ENCODE assay signal across 9 cellular contexts in genomic region chrX:131704136-131704695, GRCh38.
DNase-seq lines count a peak whose midpoint lies in the region; ATAC-seq, FAIRE-seq and TF ChIP-seq lines count a peak whose summit lies in the region.
"Had no signal": no experiment of that assay in that cellular context is flagged by ENCODE, and none has a peak within 500 bp of the region (broad histone marks: within the 10 kb centered on the region; RNA-seq: fewer than 3 reads in every experiment).

No MANE protein-coding gene starts in this region.

- TF ChIP-seq CTCF in liver (IDR thresholded peaks at IDR 0.05; ENCODE audit: low read depth, low read length, missing input control) (peak; percentile 45), HepG2 (CRISPR knock-in tag; IDR thresholded peaks at IDR 0.05) (no peak)

- TF ChIP-seq EP300 in HepG2 (IDR thresholded peaks at IDR 0.05; ENCODE audit: low read depth in 2 of 2, low read length in 2 of 2) (no peak), HepG2 (CRISPR knock-in tag; IDR thresholded peaks at IDR 0.05; ENCODE audit: borderline replicate concordance) (no peak)

- H3K9ac ChIP-seq in liver (ENCODE audit: low read depth in 1 of 2, low read length in 2 of 2) (no peak overlapping the region), HepG2 (ENCODE audit: insufficient read depth, low read depth, low read length) (no peak overlapping the region)

- no peak overlapping the region for H3K4me3 Mint-ChIP-seq in activated T-cell treated with anti-CD3 and anti-CD28 coated beads, Interleukin-2, amount 50 U/mL, for 4 hours
- H3K4me3 Mint-ChIP-seq: activated naive CD8-positive, alpha-beta T cell had no signal

- H3K27me3 ChIP-seq in liver (ENCODE audit: control insufficient read depth in 4 of 4, insufficient read depth in 4 of 4, low read length in 3 of 4): no peaks in the 10 kb centered on the region
- H3K27me3 ChIP-seq in HepG2 (ENCODE audit: control insufficient read depth in 1 of 2, insufficient read depth in 2 of 2, low read length in 2 of 2): no peaks in the 10 kb centered on the region
- H3K27me3 ChIP-seq in SJCRH30: no peaks in the 10 kb centered on the region

- TF ChIP-seq RAD21 in liver (IDR thresholded peaks at IDR 0.05): peak in 1 of 2 donors; percentile 86
- TF ChIP-seq RAD21 in HepG2 (CRISPR knock-in tag; IDR thresholded peaks at IDR 0.05): no peak

- H2AFZ ChIP-seq in HepG2 (ENCODE audit: low read length): no peak overlapping the region

- no peaks in the 10 kb centered on the region for H3K79me2 ChIP-seq in HepG2 (ENCODE audit: insufficient read depth, low read length)

- no peak overlapping the region for H3K4me2 ChIP-seq in HepG2 (ENCODE audit: low read depth, low read length)

- H3K27ac ChIP-seq in liver (ENCODE audit: low read depth in 1 of 2, low read length in 2 of 2) (peak overlapping the region in 1 of 2 donors; percentile 69), HepG2 (ENCODE audit: extremely low read length, insufficient read depth, low read length) (no peak overlapping the region), SJCRH30 (no peak overlapping the region)

- H3K27me3 Mint-ChIP-seq in activated T-cell treated with anti-CD3 and anti-CD28 coated beads, Interleukin-2, amount 50 U/mL, for 4 hours (ENCODE audit: low read depth): no peaks in the 10 kb centered on the region
- H3K27me3 Mint-ChIP-seq: activated naive CD8-positive, alpha-beta T cell had no signal

- ATAC-seq in HepG2 (no peak), GM19455 (IDR thresholded peaks at IDR 0.05; ENCODE audit: unreplicated experiment) (no peak)
- peak in 1 of 2 donors; percentile 75 for ATAC-seq in activated T-cell treated with anti-CD3 and anti-CD28 coated beads, Interleukin-2, amount 50 U/mL, for 4 hours

- H3K4me1 ChIP-seq in liver (ENCODE audit: control insufficient read depth in 4 of 4, insufficient read depth in 4 of 4, low read length in 3 of 4): peaks cover 0 to 14% (median 10%) of the 10 kb centered on the region in 4 donors
- H3K4me1 ChIP-seq in HepG2 (ENCODE audit: insufficient read depth, low read length): no peaks in the 10 kb centered on the region
- H3K4me1 ChIP-seq in SJCRH30: no peaks in the 10 kb centered on the region

- no TSS peak for BruUV-seq in HepG2 (replicated peaks; lab: Mats Ljungman, UMichigan)

- no peaks in the 10 kb centered on the region for H3K9me3 ChIP-seq in liver (ENCODE audit: control insufficient read depth in 4 of 4, low read length in 3 of 4)
- H3K9me3 ChIP-seq in HepG2 (ENCODE audit: low read length): no peaks in the 10 kb centered on the region
- H3K9me3 ChIP-seq in SJCRH30 (replicated peaks): no peaks in the 10 kb centered on the region

- intact Hi-C loops in HepG2 (cut with micrococcal nuclease; ENCODE audit: unreplicated experiment): no loop called here

- no peaks in the 10 kb centered on the region for H4K20me1 ChIP-seq in HepG2 (ENCODE audit: insufficient read depth, low read length)

- H3K36me3 Mint-ChIP-seq in activated T-cell treated with anti-CD3 and anti-CD28 coated beads, Interleukin-2, amount 50 U/mL, for 4 hours (ENCODE audit: insufficient read depth): peaks cover 1% of the 10 kb centered on the region
- H3K36me3 Mint-ChIP-seq: activated naive CD8-positive, alpha-beta T cell had no signal

- H3K36me3 ChIP-seq in liver (ENCODE audit: control insufficient read depth in 4 of 4, insufficient read depth in 3 of 4, low read depth in 1 of 4, low read length in 3 of 4) (no peaks in the 10 kb centered on the region), HepG2 (replicated peaks in 1 of 2; ENCODE audit: control insufficient read depth in 1 of 2, insufficient read depth in 2 of 2, low read length in 2 of 2) (no peaks in the 10 kb centered on the region), SJCRH30 (no peaks in the 10 kb centered on the region)

- peak overlapping the region in 2 of 3 donors; percentile 80 for H3K4me3 ChIP-seq in liver (ENCODE audit: low read depth in 1 of 3, low read length in 3 of 3)
- H3K4me3 ChIP-seq in HepG2 (replicated peaks in 1 of 3; ENCODE audit: insufficient read depth in 1 of 3, low read depth in 2 of 3, low read length in 3 of 3): no peak overlapping the region
- H3K4me3 ChIP-seq in SJCRH30: no peak overlapping the region

- POLR2A ChIA-PET in HepG2 (lab: Yijun Ruan, JAX): no interaction called here

- in situ Hi-C loops in HepG2 (cut with HindIII; ENCODE audit: extremely low pct_ligation_motif_present, low pct_unique_long_range_greater_than_20kb): no loop called here

- H3K4me1 Mint-ChIP-seq in activated T-cell treated with anti-CD3 and anti-CD28 coated beads, Interleukin-2, amount 50 U/mL, for 4 hours (ENCODE audit: low read depth): no peaks in the 10 kb centered on the region

- WGBS in liver: 94% methylated on average over 17 of the region's 17 CpGs
- 94% methylated on average over 10 of the region's 17 CpGs for WGBS in HepG2 (ENCODE audit: low lambda C conversion rate)

- H3K9me3 Mint-ChIP-seq in activated T-cell treated with anti-CD3 and anti-CD28 coated beads, Interleukin-2, amount 50 U/mL, for 4 hours: no peaks in the 10 kb centered on the region

- DNase-seq in HepG2 (ENCODE audit: low spot score): no peak
- DNase-seq in HT-29 (ENCODE audit: low spot score): peak; percentile 95
- DNase-seq in activated T-cell treated with anti-CD3 and anti-CD28 coated beads, Interleukin-2, amount 50 U/mL, for 4 hours: peak; percentile 90
- DNase-seq in midbrain (lab: John Stamatoyannopoulos, UW): peak; percentile 92
- no peak for DNase-seq in SJCRH30
- no peak for DNase-seq in Kasumi-1 (lab: John Stamatoyannopoulos, UW)

- CTCF ChIA-PET in HepG2 (lab: Yijun Ruan, JAX; ENCODE audit: low intra/inter-chr PET ratio, low total read pairs): no interaction called here

- FAIRE-seq in HepG2 (lab: Jason Lieb, UNC): no peak

- TF ChIP-seq POLR2A in HepG2 (IDR thresholded peaks at IDR 0.05; ENCODE audit: insufficient read depth in 1 of 2, low read depth in 2 of 2, low read length in 2 of 2): no peak

TF ChIP-seq in liver, 16 proteins besides CTCF, POLR2A, EP300 and RAD21:
- TF ChIP-seq HNF4A (conservative IDR thresholded peaks at IDR 0.05) (no peak), YY1 (IDR thresholded peaks at IDR 0.05) (no peak), SP1 (IDR thresholded peaks at IDR 0.05) (peak; percentile 60), HNF4G (IDR thresholded peaks at IDR 0.05) (no peak), ATF3 (IDR thresholded peaks at IDR 0.05) (peak; percentile 71), EGR1 (IDR thresholded peaks at IDR 0.05; ENCODE audit: low read depth in 2 of 2) (no peak)

TF ChIP-seq in HepG2, 621 proteins besides CTCF, POLR2A, EP300 and RAD21:
- TF ChIP-seq ZNF503 (CRISPR knock-in tag; IDR thresholded peaks at IDR 0.05): no peak
- TF ChIP-seq GATAD1 (CRISPR knock-in tag; IDR thresholded peaks at IDR 0.05): no peak
- TF ChIP-seq IRF2 (CRISPR knock-in tag; IDR thresholded peaks at IDR 0.05): no peak
- TF ChIP-seq ZNF589 (CRISPR knock-in tag; conservative IDR thresholded peaks at IDR 0.05): no peak
- no peak for TF ChIP-seq MEIS2 (CRISPR knock-in tag; IDR thresholded peaks at IDR 0.05)
- TF ChIP-seq ZNF296 (CRISPR knock-in tag; conservative IDR thresholded peaks at IDR 0.05): no peak
- TF ChIP-seq HDAC2 (CRISPR knock-in tag; IDR thresholded peaks at IDR 0.05): no peak
- TF ChIP-seq CBX2 (IDR thresholded peaks at IDR 0.05; ENCODE audit: low read depth, low read length): no peak
- TF ChIP-seq CBX2 (CRISPR knock-in tag; IDR thresholded peaks at IDR 0.05; ENCODE audit: low read depth): no peak

Comparison
In these comparisons a context has a peak if more than half of its experiments do, and no peak if none do; other contexts are left out.
1. H3K4me3 ChIP-seq: peak in liver (2 of 3); none in HepG2 (0 of 3) and SJCRH30 (single experiment).
2. DNase-seq: peak in HT-29 (single experiment), activated T-cell treated with anti-CD3 and anti-CD28 coated beads, Interleukin-2, amount 50 U/mL, for 4 hours (single experiment) and midbrain (single experiment); none in HepG2 (single experiment), SJCRH30 (0 of 2) and Kasumi-1 (0 of 2).